In the genomic region with DNA sequence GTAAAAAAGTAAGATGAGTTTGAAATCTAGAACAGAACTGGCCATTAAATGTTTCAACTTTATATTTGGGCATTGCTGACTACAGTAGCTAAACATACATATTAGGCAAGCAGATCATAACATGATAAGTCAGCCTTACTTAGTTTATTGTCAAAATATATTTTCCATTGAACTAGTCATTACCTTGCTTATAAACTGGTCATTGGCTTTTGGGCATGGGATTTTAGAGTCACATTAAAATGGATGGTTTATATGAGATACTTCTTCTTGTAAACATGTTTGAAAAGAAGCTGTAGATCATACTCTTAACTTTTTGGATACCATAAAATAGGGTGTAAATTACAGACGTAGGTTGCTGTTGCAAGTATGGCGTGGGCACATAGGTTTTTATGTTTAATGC, we compare ENCODE assay signal across 8 cellular contexts. TPM values are rescaled to one million over a fixed set of nuclear protein-coding genes. Genes with fewer than 3 reads are reported as not detected.
DNase-seq lines count a peak whose midpoint lies in the region; ATAC-seq, FAIRE-seq and TF ChIP-seq lines count a peak whose summit lies in the region.

No MANE protein-coding gene starts in this region.

- FAIRE-seq in H1 (lab: Jason Lieb, UNC) = no peak
- FAIRE-seq in pancreas (lab: Jason Lieb, UNC) = no peak
- no peak for FAIRE-seq in D721Med (lab: Jason Lieb, UNC)

- H3K27ac ChIP-seq in CD8-positive, alpha-beta memory T cell (ENCODE audit: low read depth, low read length) = peak overlapping the region; percentile 10
- H3K27ac ChIP-seq in H1 (ENCODE audit: low read depth, low read length) (no peak overlapping the region), pancreas (peak overlapping the region in 3 of 4 donors; percentile 100)

- H3K14ac ChIP-seq in H1 (ENCODE audit: insufficient read length) = no peak overlapping the region

- H3K4me1 Mint-ChIP-seq in CD8-positive, alpha-beta memory T cell = peaks cover 57 to 71% (median 66%) of the 10 kb centered on the region in 3 donors

- TF ChIP-seq RAD21 in H1 (IDR thresholded peaks at IDR 0.05 in 1 of 2, conservative IDR thresholded peaks at IDR 0.05 in 1 of 2; ENCODE audit: low read depth in 2 of 2, low read length in 2 of 2) = no peak

- H3K18ac ChIP-seq in H1 (ENCODE audit: extremely low read depth, low read length) = no peak overlapping the region

- no peaks in the 10 kb centered on the region for H3K36me3 ChIP-seq in CD8-positive, alpha-beta memory T cell (ENCODE audit: insufficient read depth, low read length)
- H3K36me3 ChIP-seq in H1 (ENCODE audit: control insufficient read depth in 2 of 4, insufficient read depth in 4 of 4, low read length in 3 of 4) (no peaks in the 10 kb centered on the region), pancreas (no peaks in the 10 kb centered on the region)

- WGBS in H1 (ENCODE audit: extremely low coverage in 1 of 2, insufficient coverage in 1 of 2, insufficient read length in 1 of 2, insufficient replicate concordance in 2 of 2, low coverage in 1 of 2, low lambda C conversion rate in 2 of 2, missing lambda C conversion rate in 1 of 2), 2 experiments = 89% methylated on average over 2 of the region's 2 CpGs; no CpG with 5 or more reads in 1 of the 2 experiments
- 13 to 23% methylated on average over 2 of the region's 2 CpGs for WGBS in pancreas, 2 donors

- peaks cover 0 to 62% of the 10 kb centered on the region in 2 experiments; a peak in 3 of 4 replicates for H3K79me2 ChIP-seq in H1 (ENCODE audit: control insufficient read depth in 1 of 2, insufficient read depth in 2 of 2, low read length in 2 of 2)

- intact Hi-C loops in pancreas (cut with DNase I) = loop anchor here in 1 of 3 donors (10.0 kb wide), 1 partner anchor 55 kb away; no protein-coding TSS in a partner anchor

- no peak for TF ChIP-seq CTCF in NB4 (IDR thresholded peaks at IDR 0.05; ENCODE audit: low read depth, low read length)
- no peak for TF ChIP-seq CTCF in H1 (IDR thresholded peaks at IDR 0.05; ENCODE audit: control extremely low read depth in 1 of 3, insufficient read depth in 1 of 3, low read depth in 1 of 3, low read length in 3 of 3)
- TF ChIP-seq CTCF in pancreas (IDR thresholded peaks at IDR 0.05) = no peak
- TF ChIP-seq CTCF in D721Med (IDR thresholded peaks at IDR 0.05; ENCODE audit: insufficient read depth, missing control alignments) = no peak

- H3K4ac ChIP-seq in H1 (replicated peaks; ENCODE audit: insufficient read length, low read depth, low read length) = no peak overlapping the region

- H2BK12ac ChIP-seq in H1 (ENCODE audit: low read depth, low read length) = no peak overlapping the region

- H2BK20ac ChIP-seq in H1 (ENCODE audit: low read length) = no peak overlapping the region

- peak overlapping the region in 7 of 8 donors; percentile 22 to 99 (median 54) for H3K27ac Mint-ChIP-seq in CD8-positive, alpha-beta memory T cell

- TF ChIP-seq POLR2A in NB4 (IDR thresholded peaks at IDR 0.05; ENCODE audit: extremely low read depth, insufficient read length) (no peak), H1 (IDR thresholded peaks at IDR 0.05; ENCODE audit: control extremely low read depth in 1 of 2, low read depth in 2 of 2, low read length in 2 of 2) (no peak)

- H3K9me3 ChIP-seq in CD8-positive, alpha-beta memory T cell (ENCODE audit: low read length) = no peaks in the 10 kb centered on the region
- H3K9me3 ChIP-seq in H1 (ENCODE audit: insufficient read depth in 2 of 2, low read depth in 1 of 2, low read length in 1 of 2) (no peaks in the 10 kb centered on the region), pancreas (no peaks in the 10 kb centered on the region)

- no peak overlapping the region for H3K23ac ChIP-seq in H1 (ENCODE audit: insufficient read length)

- H4K5ac ChIP-seq in H1 (ENCODE audit: insufficient read length, low read depth, low read length) = no peak overlapping the region

- H2AFZ ChIP-seq in H1 (ENCODE audit: low read length) = no peak overlapping the region

- no peak overlapping the region for H3K9ac ChIP-seq in H1 (replicated peaks in 1 of 4; ENCODE audit: extremely low read depth in 1 of 4, low read depth in 3 of 4, low read length in 3 of 4)

- CTCF ChIA-PET in CD8-positive, alpha-beta memory T cell (lab: Charles Lee) = interaction anchor here (1.2 kb wide), 2 partner anchors 9 to 70 kb away, joined by 4 read pairs; no protein-coding TSS in a partner anchor
- CTCF ChIA-PET in H1 (lab: Charles Lee; ENCODE audit: partially characterized antibody) = interaction anchor here (1.7 kb wide), 1 partner anchor 94 kb away, joined by 4 read pairs; no protein-coding TSS in a partner anchor

- peaks cover 5% of the 10 kb centered on the region; the same call in 1 of the 2 replicates for H3K23me2 ChIP-seq in H1 (ENCODE audit: low read depth, low read length)

- H4K91ac ChIP-seq in H1 (replicated peaks; ENCODE audit: insufficient read length, low read length) = no peak overlapping the region

- no peaks in the 10 kb centered on the region; the same call in 1 of the 2 replicates for H3K79me1 ChIP-seq in H1 (ENCODE audit: low read depth, low read length)

- POLR2A ChIA-PET in CD8-positive, alpha-beta memory T cell (lab: Charles Lee) = no interaction called here
- POLR2A ChIA-PET in H1 (lab: Charles Lee; ENCODE audit: partially characterized antibody) = no interaction called here

- H4K20me1 ChIP-seq in H1 (replicated peaks in 1 of 2; ENCODE audit: control insufficient read depth in 1 of 2, insufficient read depth in 2 of 2, low read length in 2 of 2) = peaks cover 2% of the 10 kb centered on the region in 2 experiments

- H3K4me3 Mint-ChIP-seq in CD8-positive, alpha-beta memory T cell = peak overlapping the region; percentile 57 to 99 (median 97)

- H3K27me3 Mint-ChIP-seq in CD8-positive, alpha-beta memory T cell = no peaks in the 10 kb centered on the region

- H3K4me2 ChIP-seq in H1 (ENCODE audit: insufficient read depth in 1 of 2, low read depth in 2 of 2, low read length in 2 of 2) = peak overlapping the region; percentile 78 to 92; a peak in 2 of 4 replicates

- no peaks in the 10 kb centered on the region for H3K27me3 ChIP-seq in CD8-positive, alpha-beta memory T cell (ENCODE audit: insufficient read depth, low read length, poor library complexity, severe bottlenecking)
- H3K27me3 ChIP-seq in H1 (replicated peaks in 1 of 4; ENCODE audit: control insufficient read depth in 3 of 4, extremely low read depth in 1 of 4, insufficient read depth in 3 of 4, low read length in 3 of 4) (no peaks in the 10 kb centered on the region), pancreas (no peaks in the 10 kb centered on the region)

- TF ChIP-seq EP300 in H1 (IDR thresholded peaks at IDR 0.05; ENCODE audit: borderline replicate concordance in 1 of 2, low read depth in 2 of 2, low read length in 2 of 2) = no peak

- peaks cover 37% of the 10 kb centered on the region for H3K4me1 ChIP-seq in CD8-positive, alpha-beta memory T cell (ENCODE audit: insufficient read depth, low read length)
- H3K4me1 ChIP-seq in H1 (replicated peaks in 1 of 4; ENCODE audit: control insufficient read depth in 3 of 4, insufficient read depth in 4 of 4, low read length in 3 of 4) (peaks cover 0 to 2% (median under 1%) of the 10 kb centered on the region in 4 experiments; a peak in 1 of 7 replicates), pancreas (peaks cover 26 to 49% (median 45%) of the 10 kb centered on the region in 3 donors)

- H2BK15ac ChIP-seq in H1 (ENCODE audit: low read length) = no peak overlapping the region

- H3K56ac ChIP-seq in H1 (replicated peaks; ENCODE audit: insufficient read length, low read depth, low read length) = no peak overlapping the region

- no peak overlapping the region for H2AK5ac ChIP-seq in H1 (ENCODE audit: low read depth, low read length)

- no peaks in the 10 kb centered on the region for H3K9me3 Mint-ChIP-seq in CD8-positive, alpha-beta memory T cell

- no peak overlapping the region for H3K4me3 ChIP-seq in CD8-positive, alpha-beta memory T cell (ENCODE audit: low read length)
- H3K4me3 ChIP-seq in NB4 (ENCODE audit: low read depth, low read length) (peak overlapping the region; percentile 99), H1 (ENCODE audit: extremely low read depth in 1 of 4, insufficient read depth in 2 of 4, low read depth in 3 of 4, low read length in 4 of 4) (peak overlapping the region in 1 of 4 experiments; percentile 83; a peak in 2 of 8 replicates), pancreas (peak overlapping the region in 3 of 4 donors; percentile 70 to 94 (median 77))

- H2BK120ac ChIP-seq in H1 (replicated peaks; ENCODE audit: low read depth, low read length) = no peak overlapping the region

- ATAC-seq in pancreas (no peak), HG03432 (IDR thresholded peaks at IDR 0.05; ENCODE audit: unreplicated experiment) (no peak), HG03045 (IDR thresholded peaks at IDR 0.05; ENCODE audit: unreplicated experiment) (no peak)

- H2BK5ac ChIP-seq in H1 (ENCODE audit: low read depth, low read length) = no peak overlapping the region

- peaks cover 0 to 11% (median 0%) of the 10 kb centered on the region in 3 donors for H3K36me3 Mint-ChIP-seq in CD8-positive, alpha-beta memory T cell

- DNase-seq in CD8-positive, alpha-beta memory T cell = no peak
- DNase-seq in NB4 (ENCODE audit: low read depth) (no peak), H1 (ENCODE audit: low read depth in 1 of 2, low spot score in 2 of 2) (no peak), pancreas (no peak), iPS-NIHi7 (ENCODE audit: extremely low spot score) (no peak), D721Med (ENCODE audit: insufficient read length, low spot score) (no peak)

- H4K8ac ChIP-seq in H1 (ENCODE audit: extremely low read depth, insufficient read depth, low read length) = no peak overlapping the region

RNA-seq across cellular contexts. Expression of a gene that starts 2.7 kb away (rescaled TPM):
- 10 to 100 TPM; 49.2 to 50.9 TPM for total RNA-seq in CD8-positive, alpha-beta memory T cell
- polyA plus RNA-seq in CD8-positive, alpha-beta memory T cell = 31.6 TPM
- 20.8 and 22.3 TPM in 2 replicates for total RNA-seq in H1 (2021; fragmentation: NEBNext Ultra II Directional; extraction: Animal tissue kit (Norgen Biotek cat#: 25700))
- polyA plus RNA-seq in H1 (2011; rRNA removed) = 3.2 and 5.0 TPM in 2 replicates
- polyA plus RNA-seq in H1 (2011; cell fraction: cytosol; rRNA removed) = 4.4 TPM
- 4.4 TPM for polyA plus RNA-seq in H1 (2011; cell fraction: nucleus; rRNA removed)
- 3.2 to 7.1 TPM (median 5.0 TPM) in 4 replicates for polyA plus RNA-seq in H1 (2012, experiment 1 of 2)
- 0.21 TPM for polyA plus RNA-seq in H1 (2012, experiment 2 of 2)
- 5.1 TPM for polyA plus RNA-seq in H1 (2013, experiment 1 of 2)
- polyA plus RNA-seq in H1 (2013, experiment 2 of 2) = 5.0 TPM
- polyA minus RNA-seq in H1 (2011; rRNA and poly(A)+ RNA removed) = 41.7 and 52.5 TPM in 2 replicates
- 18.5 TPM for polyA minus RNA-seq in H1 (2011; cell fraction: cytosol; rRNA and poly(A)+ RNA removed)
- polyA minus RNA-seq in H1 (2011; cell fraction: nucleus; rRNA and poly(A)+ RNA removed) = 71.7 TPM
- total RNA-seq in pancreas = 10 to 100 TPM; 37.6 to 75.2 (median 48.4) TPM
- 10 to 100 TPM in 1 of 2 donors, 1 to 10 TPM in 1; 8.8 to 17.6 TPM for polyA plus RNA-seq in pancreas
